6 cellular contexts compared by ENCODE assay signal in the genomic region with DNA sequence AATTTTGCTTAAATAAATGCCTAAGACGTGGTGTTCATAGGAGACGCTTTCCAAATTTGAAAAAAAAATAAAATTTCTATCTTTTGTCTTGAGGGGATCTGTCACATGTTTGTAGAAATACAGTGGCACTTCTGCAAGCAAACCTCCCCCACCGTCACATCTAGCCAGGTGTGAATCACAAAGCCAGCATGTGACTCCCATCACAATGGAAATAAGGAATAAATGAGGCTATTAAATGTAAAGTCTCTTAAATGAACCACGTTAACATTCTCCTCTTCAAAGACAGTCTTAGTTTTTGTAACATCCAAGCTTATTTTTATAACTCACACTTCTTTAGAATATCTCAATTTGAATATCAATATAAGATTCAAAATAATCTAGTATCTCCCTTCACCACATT.
"Had no signal": no experiment of that assay in that cellular context is flagged by ENCODE, and none has a peak within 500 bp of the region (broad histone marks: within the 10 kb centered on the region; RNA-seq: fewer than 3 reads in every experiment).

No MANE protein-coding gene starts in this region.

- DNase-seq: GM23248, H7, HCEC 1CT, IMR-90, KG1 had no signal

- FAIRE-seq: K562 had no signal
